In the genomic region with DNA sequence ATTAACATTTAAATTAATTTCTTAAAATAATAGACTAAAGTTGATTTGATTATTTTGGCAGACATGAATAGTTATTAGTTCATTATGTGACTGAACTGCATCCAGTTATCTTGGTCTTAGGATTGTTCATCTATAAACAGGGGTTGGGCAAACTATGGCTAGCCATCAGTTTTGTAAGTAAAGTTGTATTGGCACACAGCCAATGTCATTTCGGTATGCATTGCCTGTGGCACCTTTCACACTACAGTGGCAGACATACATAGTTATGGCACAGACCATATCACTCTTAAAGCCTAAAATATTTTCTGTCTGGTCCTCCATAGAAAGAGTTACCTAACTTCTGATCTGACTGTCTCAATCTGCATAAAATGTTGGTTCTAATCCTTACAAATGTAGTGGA, we compare ENCODE assay signal across 19 cellular contexts. TPM values are rescaled to one million over a fixed set of nuclear protein-coding genes. Genes with fewer than 3 reads are reported as not detected.
DNase-seq lines count a peak whose midpoint lies in the region; ATAC-seq and TF ChIP-seq lines count a peak whose summit lies in the region.
"Had no signal": no experiment of that assay in that cellular context is flagged by ENCODE, and none has a peak within 500 bp of the region (broad histone marks: within the 10 kb centered on the region; RNA-seq: fewer than 3 reads in every experiment).

No MANE protein-coding gene starts in this region.

- H3K36me3 ChIP-seq in trophoblast cell (ENCODE audit: control insufficient read depth in 1 of 2, insufficient read depth in 2 of 2, low read length in 2 of 2) (peaks cover 0 to 3% of the 10 kb centered on the region in 2 experiments), breast epithelium (no peaks in the 10 kb centered on the region)
- H3K36me3 ChIP-seq: BLaER1 had no signal

- DNase-seq in NCI-H748 (lab: John Stamatoyannopoulos, UW; ENCODE audit: unreplicated experiment), result peak; percentile 41
- DNase-seq in NCI-H748 treated with DMSO at 0.1 percent for 48 hours (lab: John Stamatoyannopoulos, UW), result no peak
- peak; percentile 49 for DNase-seq in NCI-H1105 (lab: John Stamatoyannopoulos, UW)
- peak; percentile 30 for DNase-seq in NCI-H345 treated with DMSO at 0.1 percent for 48 hours (lab: John Stamatoyannopoulos, UW; ENCODE audit: unreplicated experiment)
- DNase-seq in trophoblast cell, result no peak
- no peak for DNase-seq in breast epithelium (ENCODE audit: low spot score in 2 of 2)
- DNase-seq in ACHN, result no peak
- DNase-seq: AML-193; CD4-positive, alpha-beta memory T cell; DMS153; DMS79; GDM1; HCEC 1CT; HFFc6; IMR-90 had no signal

- no peak overlapping the region for H2AFZ ChIP-seq in trophoblast cell (ENCODE audit: insufficient read depth, low read length, poor library complexity)
- H2AFZ ChIP-seq: GM23338 had no signal

- H2BK12ac ChIP-seq in trophoblast cell (ENCODE audit: low read length), result no peak overlapping the region

- H3K27ac ChIP-seq in trophoblast cell (ENCODE audit: low read depth, low read length), result no peak overlapping the region
- H3K27ac ChIP-seq in breast epithelium, result no peak overlapping the region
- H3K27ac ChIP-seq: BLaER1 had no signal

- H2BK120ac ChIP-seq in trophoblast cell (ENCODE audit: insufficient read depth, low read length, poor library complexity), result no peak overlapping the region

- H3K4me1 ChIP-seq in trophoblast cell (ENCODE audit: control insufficient read depth in 1 of 2, insufficient read depth in 2 of 2, low read length in 2 of 2) (peaks cover 0 to 7% of the 10 kb centered on the region in 2 experiments), breast epithelium (no peaks in the 10 kb centered on the region)
- H3K4me1 ChIP-seq: BLaER1 had no signal

- no peak overlapping the region for H4K12ac ChIP-seq in trophoblast cell (ENCODE audit: low read depth, low read length)

- H3K27me3 ChIP-seq in trophoblast cell (ENCODE audit: insufficient read depth, low read length) (no peaks in the 10 kb centered on the region), breast epithelium (no peaks in the 10 kb centered on the region)
- H3K27me3 ChIP-seq: BLaER1 had no signal

- no peak overlapping the region for H3K14ac ChIP-seq in trophoblast cell (ENCODE audit: low read length)

- no peak overlapping the region for H3K9ac ChIP-seq in trophoblast cell (ENCODE audit: low read length)
- H3K9ac ChIP-seq: BLaER1 had no signal

- H3K4me2 ChIP-seq in trophoblast cell (ENCODE audit: low read length), result no peak overlapping the region
- H3K4me2 ChIP-seq: BLaER1, GM23338 had no signal

- H3K9me3 ChIP-seq in trophoblast cell (ENCODE audit: insufficient read depth, low read depth, low read length) (no peaks in the 10 kb centered on the region), breast epithelium (no peaks in the 10 kb centered on the region)
- H3K9me3 ChIP-seq: BLaER1 had no signal

- H4K91ac ChIP-seq in trophoblast cell (ENCODE audit: low read depth, low read length), result no peak overlapping the region

- H3K23ac ChIP-seq in trophoblast cell (ENCODE audit: low read length), result no peak overlapping the region

- ATAC-seq in GM21576 (IDR thresholded peaks at IDR 0.05; ENCODE audit: unreplicated experiment), result no peak
- ATAC-seq: GM23338 had no signal

- no peak overlapping the region for H3K18ac ChIP-seq in trophoblast cell (ENCODE audit: low read length)

- no peak for TF ChIP-seq CTCF in breast epithelium (IDR thresholded peaks at IDR 0.05)

- in situ Hi-C loops in ACHN (cut with HindIII; ENCODE audit: low pct_ligation_motif_present, low pct_unique_long_range_greater_than_20kb, low sequenced_read_pairs), result no loop called here

- peak overlapping the region; percentile 93 for H3K4ac ChIP-seq in trophoblast cell (ENCODE audit: low read depth, low read length)

- TF ChIP-seq POLR2A in breast epithelium (IDR thresholded peaks at IDR 0.05), result no peak

- no peak overlapping the region for H2BK5ac ChIP-seq in trophoblast cell (ENCODE audit: low read depth, low read length, poor library complexity)

- WGBS in trophoblast cell (ENCODE audit: extremely low coverage, insufficient coverage, insufficient read length), result no CpG with 5 or more reads among the region's 1 CpG

- H3K4me3 ChIP-seq in trophoblast cell (ENCODE audit: low read depth, low read length) (no peak overlapping the region), breast epithelium (no peak overlapping the region)
- H3K4me3 ChIP-seq: BLaER1, GM23338 had no signal

- no peak overlapping the region for H4K8ac ChIP-seq in trophoblast cell (ENCODE audit: low read depth, low read length)

- H2AK5ac ChIP-seq in trophoblast cell (ENCODE audit: low read length), result no peak overlapping the region

- no peaks in the 10 kb centered on the region for H3K79me1 ChIP-seq in trophoblast cell (ENCODE audit: low read length)

- intact Hi-C loops in breast epithelium (cut with DNase I; ENCODE audit: low total_unique reads), result no loop called here

- peaks cover 4% of the 10 kb centered on the region for H3K79me2 ChIP-seq in trophoblast cell (ENCODE audit: control insufficient read depth, insufficient read depth, low read length, poor library complexity)

RNA-seq across cellular contexts. Expression of gene ADGRL2, which starts 27.2 kb away (rescaled TPM):
- polyA plus RNA-seq in trophoblast cell (2013), result 187 TPM in 2 replicates
- 10 to 100 TPM; 59.6 to 78.0 (median 74.7) TPM for total RNA-seq in breast epithelium
- total RNA-seq: CD4-positive, alpha-beta memory T cell had no signal
- polyA plus RNA-seq: CD14-positive monocyte; CD4-positive, alpha-beta memory T cell had no signal

Comparison
In these comparisons a context has a peak if more than half of its experiments do, and no peak if none do; other contexts are left out.
1. DNase-seq: peak in NCI-H748 (single experiment), NCI-H1105 (single experiment) and NCI-H345 treated with DMSO at 0.1 percent for 48 hours (single experiment); none in NCI-H748 treated with DMSO at 0.1 percent for 48 hours (single experiment), trophoblast cell (0 of 2), breast epithelium (0 of 2) and ACHN (single experiment).